ENCODE assay signal across 8 cellular contexts in the genomic region with DNA sequence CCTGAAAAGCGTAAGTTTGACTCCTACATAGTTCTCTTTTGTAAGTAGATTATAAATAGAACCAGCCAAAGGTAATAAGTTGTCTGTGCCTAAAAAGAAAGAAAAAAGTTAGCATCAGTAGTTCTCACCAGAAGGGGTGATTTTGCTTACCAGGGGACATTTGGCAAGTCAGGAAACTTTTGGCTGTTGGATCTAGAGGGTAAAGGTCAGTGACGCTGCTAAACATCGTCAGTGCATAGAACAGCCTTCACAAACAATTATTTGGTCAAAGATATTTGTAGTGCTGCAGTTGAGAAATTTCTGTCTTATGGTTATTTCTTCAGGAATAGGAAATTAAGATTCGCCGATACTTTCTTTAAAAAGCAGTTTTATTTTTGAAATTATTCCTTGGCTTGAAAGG. TPM values are rescaled to one million over a fixed set of nuclear protein-coding genes. Genes with fewer than 3 reads are reported as not detected.
A peak's percentile ranks its signal among the peaks of the same experiment; 100 is the strongest.
DNase-seq lines count a peak whose midpoint lies in the region; ATAC-seq and TF ChIP-seq lines count a peak whose summit lies in the region.

No MANE protein-coding gene starts in this region.

- no peak for TF ChIP-seq POLR2A in uterus (IDR thresholded peaks at IDR 0.05)

- H3K9me3 ChIP-seq in right cardiac atrium (ENCODE audit: control insufficient read depth, low read length), result no peaks in the 10 kb centered on the region
- H3K9me3 ChIP-seq in uterus, result no peaks in the 10 kb centered on the region

- intact Hi-C loops in right cardiac atrium (cut with DNase I) (loop anchor here in 2 of 4 donors (10.0 kb wide), 1 partner anchor 155 kb away; a partner anchor contains a TSS), left cardiac atrium (cut with DNase I) (no loop called here), uterus (cut with DNase I; ENCODE audit: low total_unique reads) (no loop called here)

- peak overlapping the region; percentile 64 for H3K4me3 ChIP-seq in right cardiac atrium (ENCODE audit: low read length)
- peak overlapping the region; percentile 99 for H3K4me3 ChIP-seq in WI38 (ENCODE audit: low read depth, low read length)
- peak overlapping the region; percentile 52 to 68 for H3K4me3 ChIP-seq in uterus

- DNase-seq in right cardiac atrium, result no peak
- no peak for DNase-seq in left cardiac atrium
- peak; percentile 69 for DNase-seq in left lobe of liver (ENCODE audit: low spot score)
- DNase-seq in uterus, result no peak
- DNase-seq in activated gamma-delta T cell (lab: John Stamatoyannopoulos, UW), result no peak

- TF ChIP-seq CTCF in WI38 (IDR thresholded peaks at IDR 0.05; ENCODE audit: low read depth, low read length) (no peak), uterus (IDR thresholded peaks at IDR 0.05) (no peak)

- 61% methylated on average over 5 of the region's 5 CpGs for WGBS in right cardiac atrium

- H3K36me3 ChIP-seq in uterus, result no peaks in the 10 kb centered on the region

- ATAC-seq in right cardiac atrium (no peak), left cardiac atrium (no peak), left lobe of liver (peak; percentile 19), HG02885 (IDR thresholded peaks at IDR 0.05; ENCODE audit: poor library complexity, unreplicated experiment) (no peak), HG03565 (IDR thresholded peaks at IDR 0.05; ENCODE audit: unreplicated experiment) (no peak)

- H3K4me1 ChIP-seq in right cardiac atrium (ENCODE audit: control insufficient read depth, insufficient read depth, low read length), result peaks cover 2% of the 10 kb centered on the region
- H3K4me1 ChIP-seq in uterus, result no peaks in the 10 kb centered on the region

- H3K27me3 ChIP-seq in right cardiac atrium (ENCODE audit: control insufficient read depth, insufficient read depth) (no peaks in the 10 kb centered on the region), uterus (no peaks in the 10 kb centered on the region)

- H3K27ac ChIP-seq in right cardiac atrium (ENCODE audit: low read length) (no peak overlapping the region), uterus (peak overlapping the region in 1 of 2 donors; percentile 100)

RNA-seq across cellular contexts. Expression of a gene that starts 2.0 kb away (rescaled TPM):
- total RNA-seq in right cardiac atrium (10 to 100 TPM; 10.3 to 12.3 (median 10.5) TPM), left cardiac atrium (10 to 100 TPM in 1 of 2 donors, 1 to 10 TPM in 1; 8.5 to 12.7 TPM), left lobe of liver (7.4 TPM), uterus (10 to 100 TPM; 19.7 to 62.1 (median 27.1) TPM)
- polyA plus RNA-seq in right cardiac atrium, result 5.7 TPM
